ENCODE assay signal across 20 cellular contexts in genomic region chr13:50588736-50589135, GRCh38.
DNase-seq lines count a peak whose midpoint lies in the region; ATAC-seq and TF ChIP-seq lines count a peak whose summit lies in the region.
"Had no signal": no experiment of that assay in that cellular context is flagged by ENCODE, and none has a peak within 500 bp of the region (broad histone marks: within the 10 kb centered on the region; RNA-seq: fewer than 3 reads in every experiment).

No MANE protein-coding gene starts in this region.

- no peaks in the 10 kb centered on the region for H4K20me1 ChIP-seq in BLaER1 treated with 17β-estradiol and CSF1 and Interleukin-3, amounts not matched to agents 10 nM and 100 nM
- no peaks in the 10 kb centered on the region for H4K20me1 ChIP-seq in osteoblast (ENCODE audit: insufficient read depth, low read length)

- no peak overlapping the region for H2AFZ ChIP-seq in osteoblast (ENCODE audit: low read length)

- H3K4me1 ChIP-seq in BLaER1 treated with 17β-estradiol and CSF1 and Interleukin-3, amounts not matched to agents 10 nM and 100 nM = peaks cover 27 to 91% (median 81%) of the 10 kb centered on the region in 10 experiments
- H3K4me1 ChIP-seq in osteoblast (ENCODE audit: insufficient read depth, low read length) = peaks cover 51% of the 10 kb centered on the region
- H3K4me1 ChIP-seq: esophagus squamous epithelium had no signal

- TF ChIP-seq CTCF in chondrocyte (IDR thresholded peaks at IDR 0.05) (no peak), osteoblast (IDR thresholded peaks at IDR 0.05; ENCODE audit: extremely low read depth, low read depth, low read length) (no peak), type B pancreatic cell (conservative IDR thresholded peaks at IDR 0.05) (no peak), natural killer cell (IDR thresholded peaks at IDR 0.05) (no peak)

- intact Hi-C loops in natural killer cell (cut with micrococcal nuclease) = no loop called here

- H3K79me2 ChIP-seq in osteoblast (ENCODE audit: insufficient read depth, low read length) = no peaks in the 10 kb centered on the region

- no peaks in the 10 kb centered on the region for H3K27me3 ChIP-seq in BLaER1 treated with 17β-estradiol and CSF1 and Interleukin-3, amounts not matched to agents 10 nM and 100 nM
- no peaks in the 10 kb centered on the region for H3K27me3 ChIP-seq in osteoblast (ENCODE audit: insufficient read depth, low read length)
- H3K27me3 ChIP-seq: esophagus squamous epithelium, ovary had no signal

- H3K27ac Mint-ChIP-seq in chondrocyte (ENCODE audit: unreplicated experiment) (peak overlapping the region; percentile 84), type B pancreatic cell (no peak overlapping the region), natural killer cell (no peak overlapping the region)
- H3K27ac Mint-ChIP-seq: activated naive CD4-positive, alpha-beta T cell treated with anti-CD3 and anti-CD28 coated beads, Interleukin-2, amount 10 ng/mL, durations not matched to agents 7 days and 5 days; CD4-positive, alpha-beta memory T cell had no signal

- DNase-seq in M059J (ENCODE audit: low read depth) = peak; percentile 46
- DNase-seq in chondrocyte (ENCODE audit: low spot score) = no peak
- peak; percentile 42 for DNase-seq in osteoblast (ENCODE audit: insufficient read length, low spot score, missing footprints)
- no peak for DNase-seq in type B pancreatic cell (ENCODE audit: extremely low spot score, unreplicated experiment)
- no peak for DNase-seq in islet precursor cell
- DNase-seq in natural killer cell = no peak
- DNase-seq: activated naive CD4-positive, alpha-beta T cell treated with anti-CD3 and anti-CD28 coated beads, Interleukin-2, amount 10 ng/mL, durations not matched to agents 7 days and 5 days; activated T-cell treated with anti-CD3 and anti-CD28 coated beads, Interleukin-2, amount 50 U/mL, for 48 hours; CD4-positive, alpha-beta memory T cell; cerebellar nuclear complex; DMS 273 treated with DMSO at 0.1 percent for 48 hours; effector CD4-positive, alpha-beta T cell; esophagus squamous epithelium; NCI-H2171 treated with DMSO at 0.1 percent for 48 hours; NCI-H524 treated with DMSO at 0.1 percent for 48 hours; ovary; right cardiac atrium had no signal

- H3K27me3 Mint-ChIP-seq in chondrocyte (ENCODE audit: low read depth) (no peaks in the 10 kb centered on the region), type B pancreatic cell (no peaks in the 10 kb centered on the region), natural killer cell (ENCODE audit: low read depth in 2 of 2) (no peaks in the 10 kb centered on the region)
- H3K27me3 Mint-ChIP-seq: activated naive CD4-positive, alpha-beta T cell treated with anti-CD3 and anti-CD28 coated beads, Interleukin-2, amount 10 ng/mL, durations not matched to agents 7 days and 5 days; IgD-negative memory B cell had no signal

- H3K4me3 Mint-ChIP-seq in chondrocyte (ENCODE audit: unreplicated experiment) (no peak overlapping the region), type B pancreatic cell (no peak overlapping the region), natural killer cell (no peak overlapping the region)
- H3K4me3 Mint-ChIP-seq: activated naive CD4-positive, alpha-beta T cell treated with anti-CD3 and anti-CD28 coated beads, Interleukin-2, amount 10 ng/mL, durations not matched to agents 7 days and 5 days; CD4-positive, alpha-beta memory T cell had no signal

- H3K9me3 Mint-ChIP-seq in chondrocyte (ENCODE audit: low read depth) (no peaks in the 10 kb centered on the region), type B pancreatic cell (no peaks in the 10 kb centered on the region), natural killer cell (no peaks in the 10 kb centered on the region)
- H3K9me3 Mint-ChIP-seq: activated naive CD4-positive, alpha-beta T cell treated with anti-CD3 and anti-CD28 coated beads, Interleukin-2, amount 10 ng/mL, durations not matched to agents 7 days and 5 days had no signal

- H3K4me1 Mint-ChIP-seq in chondrocyte (ENCODE audit: low read depth) (peaks cover 61% of the 10 kb centered on the region), type B pancreatic cell (ENCODE audit: unreplicated experiment) (peaks cover 32% of the 10 kb centered on the region), natural killer cell (no peaks in the 10 kb centered on the region)

- no peaks in the 10 kb centered on the region for H3K36me3 ChIP-seq in BLaER1 treated with 17β-estradiol and CSF1 and Interleukin-3, amounts not matched to agents 10 nM and 100 nM
- H3K36me3 ChIP-seq in osteoblast (ENCODE audit: insufficient read depth, low read length) = no peaks in the 10 kb centered on the region
- H3K36me3 ChIP-seq: esophagus squamous epithelium, ovary had no signal

- no peak overlapping the region for H3K27ac ChIP-seq in BLaER1 treated with 17β-estradiol and CSF1 and Interleukin-3, amounts not matched to agents 10 nM and 100 nM
- H3K27ac ChIP-seq in osteoblast (ENCODE audit: low read depth, low read length) = peak overlapping the region; percentile 91
- H3K27ac ChIP-seq: esophagus squamous epithelium, ovary had no signal

- H3K36me3 Mint-ChIP-seq in chondrocyte (ENCODE audit: low read depth) (no peaks in the 10 kb centered on the region), type B pancreatic cell (no peaks in the 10 kb centered on the region), natural killer cell (no peaks in the 10 kb centered on the region)
- H3K36me3 Mint-ChIP-seq: activated naive CD4-positive, alpha-beta T cell treated with anti-CD3 and anti-CD28 coated beads, Interleukin-2, amount 10 ng/mL, durations not matched to agents 7 days and 5 days; CD4-positive, alpha-beta memory T cell had no signal

- H3K9me3 ChIP-seq in BLaER1 treated with 17β-estradiol and CSF1 and Interleukin-3, amounts not matched to agents 10 nM and 100 nM (replicated peaks in 1 of 11) = peaks cover 0 to 4% (median 0%) of the 10 kb centered on the region in 11 experiments; a peak in 1 of 22 replicates
- no peaks in the 10 kb centered on the region for H3K9me3 ChIP-seq in osteoblast (ENCODE audit: low read depth, low read length)
- H3K9me3 ChIP-seq: esophagus squamous epithelium, ovary had no signal

- no peak for ATAC-seq in natural killer cell
- ATAC-seq: activated CD4-positive, CD25-positive, alpha-beta regulatory T cell treated with anti-CD3 and anti-CD28 coated beads, Interleukin-2, amount 50 U/mL, for 24 hours had no signal

- H3K4me2 ChIP-seq in BLaER1 treated with 17β-estradiol and CSF1 and Interleukin-3, amounts not matched to agents 10 nM and 100 nM = peak overlapping the region in 6 of 11 experiments; percentile 46 to 90 (median 67); a peak in 10 of 22 replicates
- peak overlapping the region; percentile 25 for H3K4me2 ChIP-seq in osteoblast (ENCODE audit: insufficient read depth, low read length)

- no peak overlapping the region for H3K4me3 ChIP-seq in BLaER1 treated with 17β-estradiol and CSF1 and Interleukin-3, amounts not matched to agents 10 nM and 100 nM
- H3K4me3 ChIP-seq in osteoblast (ENCODE audit: insufficient read depth, low read length) = no peak overlapping the region
- H3K4me3 ChIP-seq: esophagus squamous epithelium, ovary had no signal

- no peak overlapping the region for H3K9ac ChIP-seq in BLaER1 treated with 17β-estradiol and CSF1 and Interleukin-3, amounts not matched to agents 10 nM and 100 nM

Comparison
In these comparisons a context has a peak if more than half of its experiments do, and no peak if none do; other contexts are left out.
1. DNase-seq: peak in M059J (single experiment) and osteoblast (single experiment); none in chondrocyte (single experiment), type B pancreatic cell (single experiment), islet precursor cell (single experiment) and natural killer cell (single experiment).